ENCODE assay signal across 24 cellular contexts in the genomic region with DNA sequence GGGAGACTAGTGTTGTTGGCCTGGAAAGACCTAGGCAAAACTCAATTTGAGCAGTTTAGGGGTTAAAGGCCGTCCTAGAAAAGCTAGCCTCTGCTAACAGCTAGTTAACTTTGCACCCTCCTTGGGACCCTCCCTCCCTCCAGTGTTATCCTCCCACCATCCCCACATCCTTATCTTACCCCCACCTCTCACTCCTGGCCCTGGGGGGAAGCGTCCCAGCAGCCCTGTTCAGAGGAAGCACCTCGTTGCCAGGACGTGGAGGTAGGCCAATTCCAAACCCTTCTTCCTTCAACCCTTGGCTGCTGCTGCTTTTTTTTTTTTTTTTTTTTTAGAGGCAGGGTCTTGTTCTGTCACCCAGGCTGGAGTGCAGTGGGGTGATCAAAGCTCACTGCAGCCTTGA. TPM values are rescaled to one million over a fixed set of nuclear protein-coding genes. Genes with fewer than 3 reads are reported as not detected.
A peak's percentile ranks its signal among the peaks of the same experiment; 100 is the strongest.
DNase-seq lines count a peak whose midpoint lies in the region; ATAC-seq, FAIRE-seq and TF ChIP-seq lines count a peak whose summit lies in the region.
"Had no signal": no experiment of that assay in that cellular context is flagged by ENCODE, and none has a peak within 500 bp of the region (broad histone marks: within the 10 kb centered on the region; RNA-seq: fewer than 3 reads in every experiment).

No MANE protein-coding gene starts in this region.

- CTCF ChIA-PET in Panc1 (lab: Charles Lee): interaction anchor here (0.6 to 0.7 kb wide), 2 partner anchors 38 to 68 kb away, joined by 3 to 11 read pairs; no protein-coding TSS in a partner anchor

- no peak for FAIRE-seq in H54 (lab: Jason Lieb, UNC)
- FAIRE-seq: A204.1, GM12891, RCC 7860 had no signal

- no peak overlapping the region for H3K14ac ChIP-seq in mesenchymal stem cell (ENCODE audit: low read length in 2 of 2)

- H3K27me3 ChIP-seq in GM23338 (ENCODE audit: insufficient read depth): no peaks in the 10 kb centered on the region
- H3K27me3 ChIP-seq in Panc1 (ENCODE audit: control insufficient read depth, insufficient read depth, low read length): no peaks in the 10 kb centered on the region
- peaks cover 0 to 18% of the 10 kb centered on the region in 2 experiments for H3K27me3 ChIP-seq in mesenchymal stem cell (ENCODE audit: control insufficient read depth in 1 of 2, insufficient read depth in 1 of 2, low read length in 2 of 2)
- peaks cover 0 to 7% of the 10 kb centered on the region in 2 donors for H3K27me3 ChIP-seq in tibial artery
- H3K27me3 ChIP-seq: MG63 had no signal

- no peak for TF ChIP-seq POLR2A in H54 (IDR thresholded peaks at IDR 0.05; ENCODE audit: low read depth, low read length)

- H3K4me1 ChIP-seq in GM23338 (ENCODE audit: insufficient read depth) (peaks cover 26% of the 10 kb centered on the region), Panc1 (ENCODE audit: control insufficient read depth, insufficient read depth, low read length) (peaks cover 51% of the 10 kb centered on the region), mesenchymal stem cell (ENCODE audit: control insufficient read depth, insufficient read depth, low read depth, low read length) (peaks cover 21% of the 10 kb centered on the region), tibial artery (peaks cover 0 to 35% (median 23%) of the 10 kb centered on the region in 4 donors)

- in situ Hi-C loops in Panc1 (cut with HindIII; ENCODE audit: low pct_unique_long_range_greater_than_20kb, low sequenced_read_pairs): no loop called here

- no peaks in the 10 kb centered on the region for H3K9me3 Mint-ChIP-seq in GM23338
- H3K9me3 Mint-ChIP-seq: CD4-positive, alpha-beta memory T cell had no signal

- WGBS in mesenchymal stem cell: 97% methylated on average over 4 of the region's 4 CpGs

- no peak overlapping the region for H2BK120ac ChIP-seq in mesenchymal stem cell (ENCODE audit: low read depth, low read length)

- no peaks in the 10 kb centered on the region for H3K9me2 ChIP-seq in GM23338 (ENCODE audit: insufficient read depth)
- H3K9me2 ChIP-seq: SK-N-SH had no signal

- H3K4me3 Mint-ChIP-seq in GM23338: no peak overlapping the region
- H3K4me3 Mint-ChIP-seq: CD4-positive, alpha-beta memory T cell; T-helper 17 cell had no signal

- H3K9ac ChIP-seq in mesenchymal stem cell (ENCODE audit: low read length): no peak overlapping the region
- H3K9ac ChIP-seq: BLaER1 treated with 17β-estradiol and CSF1 and Interleukin-3, amounts not matched to agents 10 nM and 100 nM; SK-N-SH had no signal

- H2AK5ac ChIP-seq in mesenchymal stem cell (ENCODE audit: low read length, severe bottlenecking): peak overlapping the region; percentile 78

- peaks cover 11% of the 10 kb centered on the region for H3F3A ChIP-seq in GM23338 (replicated peaks; ENCODE audit: low read depth)

- DNase-seq in GM23338 (ENCODE audit: low spot score): no peak
- DNase-seq in Panc1 (ENCODE audit: low read depth, low spot score): no peak
- DNase-seq in mesenchymal stem cell: no peak
- no peak for DNase-seq in H54 (ENCODE audit: insufficient read length, low spot score)
- DNase-seq in tibial artery: no peak
- no peak for DNase-seq in COR-L47 (lab: John Stamatoyannopoulos, UW)
- DNase-seq: AML-193; CD4-positive, alpha-beta memory T cell; DMS79 treated with DMSO at 0.1 percent for 48 hours; GF-D8; MG63; NCI-H1105 treated with DMSO at 0.1 percent for 48 hours; NCI-H2029 treated with DMSO at 0.1 percent for 48 hours; NCI-H2171; NCI-H226; OCI-M1; SK-N-SH; T-helper 17 cell had no signal

- no peaks in the 10 kb centered on the region for H3K36me3 ChIP-seq in GM23338 (ENCODE audit: insufficient read depth)
- no peaks in the 10 kb centered on the region for H3K36me3 ChIP-seq in Panc1 (ENCODE audit: control insufficient read depth, insufficient read depth, low read length)
- H3K36me3 ChIP-seq in mesenchymal stem cell (ENCODE audit: control insufficient read depth in 1 of 2, insufficient read depth in 2 of 2, low read depth in 1 of 2, low read length in 2 of 2): no peaks in the 10 kb centered on the region
- no peaks in the 10 kb centered on the region for H3K36me3 ChIP-seq in tibial artery
- H3K36me3 ChIP-seq: BLaER1 treated with 17β-estradiol and CSF1 and Interleukin-3, amounts not matched to agents 10 nM and 100 nM; MG63 had no signal

- no peak overlapping the region for H3K4ac ChIP-seq in mesenchymal stem cell (ENCODE audit: low read depth in 1 of 2, low read length in 2 of 2)

- H3K4me2 ChIP-seq in GM23338 (0 out of 2 replicates have a peak overlapping the region, but pooled peaks have one; percentile 40), mesenchymal stem cell (ENCODE audit: low read length, poor library complexity, severe bottlenecking) (no peak overlapping the region)
- H3K4me2 ChIP-seq: BLaER1 treated with 17β-estradiol and CSF1 and Interleukin-3, amounts not matched to agents 10 nM and 100 nM; SK-N-SH had no signal

- no peak overlapping the region for H4K8ac ChIP-seq in mesenchymal stem cell (ENCODE audit: low read length)

- no TSS peak for BruUV-seq in Panc1 (replicated peaks; lab: Mats Ljungman, UMichigan)

- no peak overlapping the region for H2BK5ac ChIP-seq in mesenchymal stem cell (ENCODE audit: low read depth, low read length, poor library complexity, severe bottlenecking)

- H2BK12ac ChIP-seq in mesenchymal stem cell (ENCODE audit: low read length in 2 of 2): no peak overlapping the region

- peak overlapping the region; percentile 93 for H2BK15ac ChIP-seq in mesenchymal stem cell (ENCODE audit: low read depth, poor library complexity, severe bottlenecking)

- H3K4me1 Mint-ChIP-seq in GM23338: peaks cover 37% of the 10 kb centered on the region

- no peak overlapping the region for H3K18ac ChIP-seq in mesenchymal stem cell (ENCODE audit: low read depth in 1 of 2, low read length in 2 of 2)

- no peak overlapping the region; the same call in 1 of the 2 replicates for H3K27ac Mint-ChIP-seq in GM23338
- H3K27ac Mint-ChIP-seq: T-helper 17 cell had no signal

- H4K20me1 ChIP-seq in GM23338 (replicated peaks; ENCODE audit: insufficient read depth): no peaks in the 10 kb centered on the region
- H4K20me1 ChIP-seq: BLaER1 treated with 17β-estradiol and CSF1 and Interleukin-3, amounts not matched to agents 10 nM and 100 nM had no signal

- H3K27ac ChIP-seq in GM23338 (ENCODE audit: low read depth): peak overlapping the region; percentile 78; the same call in 1 of the 2 replicates
- peak overlapping the region; percentile 90 for H3K27ac ChIP-seq in Panc1 (ENCODE audit: low read length)
- H3K27ac ChIP-seq in mesenchymal stem cell (ENCODE audit: low read length, poor library complexity, severe bottlenecking): no peak overlapping the region
- H3K27ac ChIP-seq in tibial artery: no peak overlapping the region
- H3K27ac ChIP-seq: BLaER1 treated with 17β-estradiol and CSF1 and Interleukin-3, amounts not matched to agents 10 nM and 100 nM; HL-60 had no signal

- intact Hi-C loops in Panc1 (cut with micrococcal nuclease; ENCODE audit: unreplicated experiment) (no loop called here), tibial artery (cut with DNase I; ENCODE audit: low total_unique reads) (no loop called here)

- no peak overlapping the region for H3K23ac ChIP-seq in mesenchymal stem cell (ENCODE audit: low read length in 2 of 2)

- TF ChIP-seq CTCF in GM23338 (conservative IDR thresholded peaks at IDR 0.05; ENCODE audit: low read depth in 2 of 2) (no peak), Panc1 (IDR thresholded peaks at IDR 0.05) (no peak), tibial artery (IDR thresholded peaks at IDR 0.05) (no peak)

- H3K27me3 Mint-ChIP-seq in GM23338 (ENCODE audit: insufficient read depth, low read depth, poor library complexity): peaks cover 15% of the 10 kb centered on the region

- H3K79me1 ChIP-seq in mesenchymal stem cell (replicated peaks; ENCODE audit: low read length, poor library complexity, severe bottlenecking): no peaks in the 10 kb centered on the region

- H2AFZ ChIP-seq in GM23338 (peak overlapping the region; percentile 81; the same call in 1 of the 2 replicates), mesenchymal stem cell (ENCODE audit: low read depth, low read length) (no peak overlapping the region)

- no peaks in the 10 kb centered on the region for H3K79me2 ChIP-seq in GM23338 (replicated peaks; ENCODE audit: insufficient read depth)

- no peaks in the 10 kb centered on the region for H3K36me3 Mint-ChIP-seq in GM23338 (ENCODE audit: low read depth)
- H3K36me3 Mint-ChIP-seq: CD4-positive, alpha-beta memory T cell had no signal

- no peak overlapping the region for H3K4me3 ChIP-seq in GM23338
- H3K4me3 ChIP-seq in Panc1 (ENCODE audit: low read depth in 2 of 2, low read length in 2 of 2): no peak overlapping the region
- no peak overlapping the region for H3K4me3 ChIP-seq in mesenchymal stem cell (ENCODE audit: insufficient read depth in 1 of 2, low read depth in 1 of 2, low read length in 2 of 2)
- no peak overlapping the region for H3K4me3 ChIP-seq in tibial artery
- H3K4me3 ChIP-seq: BLaER1 treated with 17β-estradiol and CSF1 and Interleukin-3, amounts not matched to agents 10 nM and 100 nM; MG63 had no signal

- H4K91ac ChIP-seq in mesenchymal stem cell (ENCODE audit: low read length): no peak overlapping the region

- POLR2A ChIA-PET in Panc1 (lab: Charles Lee): interaction anchor here (0.8 kb wide), 1 partner anchor 59 kb away, joined by 4 read pairs; a partner anchor contains a TSS

- no peak for ATAC-seq in GM23338
- ATAC-seq in Panc1: no peak
- no peak for ATAC-seq in HG03135 (IDR thresholded peaks at IDR 0.05; ENCODE audit: unreplicated experiment)
- ATAC-seq: T-helper 17 cell had no signal

- H3K9me3 ChIP-seq in Panc1 (ENCODE audit: control insufficient read depth, insufficient read depth, low read depth, low read length): no peaks in the 10 kb centered on the region
- H3K9me3 ChIP-seq in mesenchymal stem cell (ENCODE audit: control insufficient read depth, low read length): no peaks in the 10 kb centered on the region
- H3K9me3 ChIP-seq in tibial artery: no peaks in the 10 kb centered on the region
- H3K9me3 ChIP-seq: BLaER1 treated with 17β-estradiol and CSF1 and Interleukin-3, amounts not matched to agents 10 nM and 100 nM; MG63; SK-N-SH had no signal

TF ChIP-seq in GM23338, 12 proteins besides CTCF, POLR2A, EP300 and RAD21:
- TF ChIP-seq NANOG (IDR thresholded peaks at IDR 0.05; ENCODE audit: borderline replicate concordance) (no peak), EZH2 (IDR thresholded peaks at IDR 0.05; ENCODE audit: low read depth, unreplicated experiment) (no peak), CREB1 (CRISPR knock-in tag; IDR thresholded peaks at IDR 0.05; ENCODE audit: low read depth) (no peak)

RNA-seq across cellular contexts. Expression of a gene that starts 56.1 kb away (rescaled TPM):
- total RNA-seq in GM23338 (2014; rRNA removed; shearing (Covaris generic)): 14.3 and 17.7 TPM in 2 replicates
- polyA plus RNA-seq in GM23338 (2016; fragmentation: Nextera tagmentation; extraction: Ambion mirVana): 5.3 and 5.9 TPM in 2 replicates
- 39.2 TPM for total RNA-seq in Panc1 (2021; ENCODE audit: unreplicated experiment)
- 41.1 TPM for polyA plus RNA-seq in Panc1 (2012; ENCODE audit: insufficient read length)
- polyA plus RNA-seq in mesenchymal stem cell (2013, experiment 1 of 2): 0.75 TPM
- 0.51 TPM for polyA plus RNA-seq in mesenchymal stem cell (2013, experiment 2 of 2)

RNA-seq across cellular contexts. Expression of a gene that starts 59.8 kb away (rescaled TPM):
- total RNA-seq in GM23338 (2014; rRNA removed; shearing (Covaris generic)): 3.9 and 4.9 TPM in 2 replicates
- 1.3 and 1.4 TPM in 2 replicates for polyA plus RNA-seq in GM23338 (2016; fragmentation: Nextera tagmentation; extraction: Ambion mirVana)
- total RNA-seq in Panc1 (2021; ENCODE audit: unreplicated experiment): 80.8 TPM
- 60.3 TPM for polyA plus RNA-seq in Panc1 (2012; ENCODE audit: insufficient read length)
- polyA plus RNA-seq in mesenchymal stem cell (2013, experiment 1 of 2): 1.1 TPM
- polyA plus RNA-seq in mesenchymal stem cell (2013, experiment 2 of 2): 1.4 TPM

Comparison
In these comparisons a context has a peak if more than half of its experiments do, and no peak if none do; other contexts are left out.
1. H3K27ac ChIP-seq: peak in GM23338 (single experiment) and Panc1 (single experiment); none in mesenchymal stem cell (single experiment) and tibial artery (0 of 2).
2. RNA of a gene that starts 59.8 kb away (total RNA-seq): 80.8 TPM in Panc1 (single experiment); 3.9 to 4.9 TPM in GM23338; every median in the first group is over 10 times any median in the second.